In genomic region chr9:99057665-99058625, GRCh38 we compare ENCODE assay signal across 1 cellular context.
TF ChIP-seq lines count a peak whose summit lies in the region.

No MANE protein-coding gene starts in this region.

TF ChIP-seq in K562, 482 proteins besides CTCF, POLR2A, EP300 and RAD21 (continued from another document and continues in another):
- TF ChIP-seq UBTF (IDR thresholded peaks at IDR 0.05; ENCODE audit: borderline replicate concordance in 1 of 2, low read depth in 2 of 2, low read length in 2 of 2) (peak in 1 of 2 experiments; percentile 70; a peak in 1 of 4 replicates), HMG20A (CRISPR knock-in tag; conservative IDR thresholded peaks at IDR 0.05) (no peak), CAMTA2 (CRISPR knock-in tag; conservative IDR thresholded peaks at IDR 0.05) (0 out of 2 replicates have a peak, but pooled peaks have one; percentile 52), EZH2 (IDR thresholded peaks at IDR 0.05; ENCODE audit: borderline replicate concordance, low read depth, low read length) (no peak), ZNF707 (CRISPR knock-in tag; conservative IDR thresholded peaks at IDR 0.05) (no peak), ESRRA (IDR thresholded peaks at IDR 0.05; ENCODE audit: borderline replicate concordance, low read depth) (peak; percentile 73; the same call in 1 of the 2 replicates), ZNF124 (CRISPR knock-in tag; IDR thresholded peaks at IDR 0.05) (no peak), ZNF224 (CRISPR knock-in tag; IDR thresholded peaks at IDR 0.05) (no peak), ZNF197 (CRISPR knock-in tag; IDR thresholded peaks at IDR 0.05; ENCODE audit: low read depth) (peak; percentile 41; the same call in 1 of the 2 replicates), HIVEP1 (CRISPR knock-in tag; IDR thresholded peaks at IDR 0.05) (0 out of 2 replicates have a peak, but pooled peaks have one; percentile 68), ZC3H8 (IDR thresholded peaks at IDR 0.05) (no peak), CBFA2T3 (IDR thresholded peaks at IDR 0.05) (peak; percentile 94), MXD1 (CRISPR knock-in tag; IDR thresholded peaks at IDR 0.05; ENCODE audit: borderline replicate concordance, poor library complexity, severe bottlenecking) (no peak), E2F6 (IDR thresholded peaks at IDR 0.05; ENCODE audit: borderline replicate concordance in 1 of 2, extremely low read depth in 1 of 2, insufficient read depth in 1 of 2, insufficient read length in 1 of 2, low read depth in 1 of 2, low read length in 1 of 2, poor library complexity in 1 of 2, severe bottlenecking in 1 of 2) (peak; percentile 34 to 73), ZNF282 (CRISPR knock-in tag; IDR thresholded peaks at IDR 0.05) (no peak), PKNOX1 (IDR thresholded peaks at IDR 0.05) (peak; percentile 43), KAT2B (IDR thresholded peaks at IDR 0.05; ENCODE audit: low read depth, low read length) (no peak), EP400 (IDR thresholded peaks at IDR 0.05) (peak; percentile 18; the same call in 1 of the 2 replicates), SRSF7 (optimal IDR thresholded peaks at IDR 0.05; ENCODE audit: low read depth, low read length) (no peak), ZNF644 (tag; IDR thresholded peaks at IDR 0.05; ENCODE audit: low read depth) (no peak), MTA2 (IDR thresholded peaks at IDR 0.05; ENCODE audit: low read depth) (peak; percentile 58; the same call in 1 of the 2 replicates), AFF1 (IDR thresholded peaks at IDR 0.05; ENCODE audit: low read depth in 1 of 2, partially characterized antibody in 2 of 2) (peak in 1 of 2 experiments; percentile 17), TBP (optimal IDR thresholded peaks at IDR 0.05; ENCODE audit: low read depth, low read length) (peak; percentile 30), CBFA2T2 (conservative IDR thresholded peaks at IDR 0.05) (peak; percentile 88), DMBX1 (CRISPR knock-in tag; IDR thresholded peaks at IDR 0.05; ENCODE audit: borderline replicate concordance) (peak; percentile 62; the same call in 1 of the 2 replicates), POLR3G (IDR thresholded peaks at IDR 0.05; ENCODE audit: extremely low read depth, insufficient read length, insufficient replicate concordance) (no peak), KDM1A (IDR thresholded peaks at IDR 0.05) (peak; percentile 69 to 79), GATAD2A (IDR thresholded peaks at IDR 0.05) (no peak), GATA2 (CRISPR knock-in tag; IDR thresholded peaks at IDR 0.05) (peak; percentile 80), KAT7 (CRISPR knock-in tag; IDR thresholded peaks at IDR 0.05; ENCODE audit: borderline replicate concordance) (no peak), KDM5B (IDR thresholded peaks at IDR 0.05; ENCODE audit: insufficient replicate concordance, low read depth, low read length) (no peak), BACH1 (tag; IDR thresholded peaks at IDR 0.05) (0 out of 2 replicates have a peak, but pooled peaks have one; percentile 11), MYNN (IDR thresholded peaks at IDR 0.05) (peak; percentile 58; the same call in 1 of the 2 replicates), MYNN (CRISPR knock-in tag; IDR thresholded peaks at IDR 0.05) (no peak), ZNF592 (IDR thresholded peaks at IDR 0.05) (peak; percentile 66), TSC22D4 (tag; IDR thresholded peaks at IDR 0.05) (no peak), CTBP1 (IDR thresholded peaks at IDR 0.05; ENCODE audit: borderline replicate concordance) (peak; percentile 66), CC2D1A (IDR thresholded peaks at IDR 0.05) (peak; percentile 60; the same call in 1 of the 2 replicates), FOSL1 (tag; conservative IDR thresholded peaks at IDR 0.05) (peak; percentile 67), ZHX1 (conservative IDR thresholded peaks at IDR 0.05; ENCODE audit: low read length) (no peak), SRF (CRISPR knock-in tag; IDR thresholded peaks at IDR 0.05) (no peak), PHB2 (IDR thresholded peaks at IDR 0.05; ENCODE audit: low read depth) (no peak), BDP1 (IDR thresholded peaks at IDR 0.05; ENCODE audit: insufficient read depth, insufficient read length) (no peak), MEIS2 (IDR thresholded peaks at IDR 0.05; ENCODE audit: partially characterized antibody) (peak; percentile 51), SOX6 (IDR thresholded peaks at IDR 0.05) (peak; percentile 78), ZBTB7A (IDR thresholded peaks at IDR 0.05; ENCODE audit: borderline replicate concordance, control insufficient read depth, low read depth, low read length) (peak; percentile 25; the same call in 1 of the 2 replicates), SUPT5H (IDR thresholded peaks at IDR 0.05) (no peak), CHD1 (IDR thresholded peaks at IDR 0.05; ENCODE audit: low read length) (peak; percentile 44), MAX (CRISPR knock-in tag; IDR thresholded peaks at IDR 0.05) (peak; percentile 70), HDAC3 (IDR thresholded peaks at IDR 0.05; ENCODE audit: borderline replicate concordance, partially characterized antibody) (peak; percentile 24), MEF2A (IDR thresholded peaks at IDR 0.05; ENCODE audit: control insufficient read depth, low read depth, low read length) (0 out of 2 replicates have a peak, but pooled peaks have one; percentile 20), FOXK1 (CRISPR knock-in tag; IDR thresholded peaks at IDR 0.05; ENCODE audit: borderline replicate concordance) (peak; percentile 57; the same call in 1 of the 2 replicates)
